In the genomic region with DNA sequence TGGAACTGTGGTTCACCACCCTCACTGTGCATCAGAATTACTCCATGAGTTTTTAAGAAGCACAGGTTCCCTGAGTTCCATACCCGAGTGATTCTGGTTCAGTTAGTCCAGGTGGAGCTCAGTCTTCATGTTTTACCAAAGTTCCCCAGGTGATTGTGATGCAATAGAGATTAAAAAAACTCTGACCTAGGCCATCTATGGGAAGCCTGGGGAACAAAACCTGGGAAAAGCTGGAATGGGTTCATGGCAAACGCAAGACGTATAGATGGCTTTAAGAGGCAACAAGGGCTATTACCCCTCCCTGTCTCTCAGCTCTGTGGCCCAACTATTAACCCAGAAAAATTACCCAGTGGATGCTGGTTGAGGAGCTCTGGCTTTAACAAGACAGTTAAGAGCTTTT, we compare ENCODE assay signal across 28 cellular contexts.
"Had no signal": no experiment of that assay in that cellular context is flagged by ENCODE, and none has a peak within 500 bp of the region (broad histone marks: within the 10 kb centered on the region; RNA-seq: fewer than 3 reads in every experiment).

No MANE protein-coding gene starts in this region.

- ATAC-seq: activated naive CD4-positive, alpha-beta T cell treated with anti-CD3 and anti-CD28 coated beads, Interleukin-2, amount 50 U/mL, for 72 hours had no signal

- FAIRE-seq: endometrium, endothelial cell of umbilical vein, frontal cortex had no signal

- DNase-seq: activated CD4-positive, alpha-beta memory T cell treated with anti-CD3 and anti-CD28 coated beads, Interleukin-2, amount 10 ng/mL, durations not matched to agents 7 days and 5 days; activated CD4-positive, alpha-beta T cell treated with anti-CD3 and anti-CD28 coated beads for 1 hour; activated CD4-positive, alpha-beta T cell treated with anti-CD3 and anti-CD28 coated beads for 4 hours; activated CD4-positive, alpha-beta T cell treated with anti-CD3 and anti-CD28 coated beads, Interleukin-2, amount 10 ng/mL, durations not matched to agents 7 days and 5 days; activated CD4-positive, alpha-beta T cell treated with anti-CD3 and anti-CD28 coated beads, Interleukin-2, amount 50 U/mL, for 4 hours; activated CD8-positive, alpha-beta memory T cell treated with anti-CD3 and anti-CD28 coated beads for 24 hours; activated effector memory CD4-positive, alpha-beta T cell treated with anti-CD3 and anti-CD28 coated beads, Interleukin-2, amount 50 U/mL, for 16 hours; activated naive CD4-positive, alpha-beta T cell; activated naive CD4-positive, alpha-beta T cell treated with anti-CD3 and anti-CD28 coated beads, Interleukin-2, amount 10 ng/mL, durations not matched to agents 7 days and 5 days; activated naive CD8-positive, alpha-beta T cell treated with anti-CD3 and anti-CD28 coated beads, Interleukin-2, amount 10 ng/mL, durations not matched to agents 7 days and 5 days; activated T-cell treated with anti-CD3 and anti-CD28 coated beads, Interleukin-2, amount 50 U/mL, for 48 hours; central memory CD4-positive, alpha-beta T cell; cerebellar nuclear complex; dermis blood vessel endothelial cell; effector CD4-positive, alpha-beta T cell; foreskin fibroblast; head of caudate nucleus; hippocampal formation; T-helper 2 cell had no signal

- H3K4me3 ChIP-seq: ascending aorta, breast epithelium, cardiac muscle cell, coronary artery had no signal

- H3K9me3 ChIP-seq: ascending aorta, breast epithelium had no signal

- H3K36me3 ChIP-seq: ascending aorta, breast epithelium, cardiac muscle cell had no signal

- H3K4me1 ChIP-seq: breast epithelium had no signal

- H3K27ac ChIP-seq: ascending aorta, breast epithelium, cardiac muscle cell, coronary artery, epithelial cell of prostate had no signal

- H3K27me3 ChIP-seq: ascending aorta, breast epithelium, cardiac muscle cell had no signal
